In the genomic region with DNA sequence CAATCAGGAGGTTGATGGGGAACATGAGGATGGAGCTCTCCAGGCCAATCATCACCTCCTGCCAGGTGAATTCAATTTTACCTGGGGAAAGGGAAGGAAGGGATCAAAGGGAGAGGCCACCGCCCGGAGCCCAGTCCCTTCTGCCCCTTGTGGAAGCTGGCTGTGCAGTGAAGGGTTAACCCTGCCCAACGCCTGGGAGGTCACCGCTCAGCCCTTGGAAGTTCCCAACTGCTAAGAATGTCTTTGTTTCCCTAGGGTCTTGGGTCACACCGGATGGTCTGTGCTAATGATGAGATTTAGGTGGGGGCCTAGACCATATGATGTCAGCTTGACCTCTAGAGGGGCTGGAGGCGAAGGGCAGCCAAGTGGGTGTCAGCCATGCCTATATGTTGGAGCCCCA, we compare ENCODE assay signal across 1 cellular context.
TF ChIP-seq lines count a peak whose summit lies in the region.

No MANE protein-coding gene starts in this region.

TF ChIP-seq in HepG2, 621 proteins besides CTCF, POLR2A, EP300 and RAD21:
- TF ChIP-seq ZSCAN30 (CRISPR knock-in tag; IDR thresholded peaks at IDR 0.05) (no peak), ONECUT2 (CRISPR knock-in tag; IDR thresholded peaks at IDR 0.05) (no peak), ZSCAN21 (CRISPR knock-in tag; IDR thresholded peaks at IDR 0.05; ENCODE audit: borderline replicate concordance) (no peak), ZNF879 (CRISPR knock-in tag; IDR thresholded peaks at IDR 0.05) (no peak), ATF1 (CRISPR knock-in tag; IDR thresholded peaks at IDR 0.05) (no peak), ZNF652 (CRISPR knock-in tag; IDR thresholded peaks at IDR 0.05; ENCODE audit: borderline replicate concordance, low read depth) (peak; percentile 64), FIP1L1 (IDR thresholded peaks at IDR 0.05; ENCODE audit: borderline replicate concordance, insufficient read depth, low read depth, low read length) (no peak)
